8 cellular contexts compared by ENCODE assay signal in the genomic region with DNA sequence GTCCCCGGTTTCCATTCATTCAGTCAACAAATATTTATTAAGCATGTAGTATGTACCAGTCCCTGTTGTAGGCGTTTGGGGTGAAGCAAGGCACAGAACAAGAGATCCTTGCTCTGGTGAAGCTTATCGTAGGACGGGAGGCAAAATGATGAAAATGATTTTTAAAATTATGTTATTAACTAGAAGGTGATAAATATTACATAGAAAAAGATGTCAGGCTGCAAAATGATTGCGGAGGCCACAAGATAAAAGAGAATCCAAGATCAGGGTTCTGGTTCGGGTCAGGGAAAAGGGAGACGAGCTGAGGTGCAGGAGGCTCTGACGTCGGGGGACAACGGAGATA. TPM values are rescaled to one million over a fixed set of nuclear protein-coding genes. Genes with fewer than 3 reads are reported as not detected.
DNase-seq lines count a peak whose midpoint lies in the region; ATAC-seq and TF ChIP-seq lines count a peak whose summit lies in the region.

No MANE protein-coding gene starts in this region.

- ATAC-seq in gastrocnemius medialis = no peak
- no peak for ATAC-seq in omental fat pad (ENCODE audit: low FRiP score)
- no peak for ATAC-seq in HG02798 (IDR thresholded peaks at IDR 0.05; ENCODE audit: poor library complexity, unreplicated experiment)

- in situ Hi-C loops in gastrocnemius medialis (cut with MboI; ENCODE audit: low sequenced_read_pairs in 4 of 4) = no loop called here

- no peaks in the 10 kb centered on the region for H3K79me2 ChIP-seq in SU-DHL-6 (ENCODE audit: insufficient read depth, low read length)

- no peaks in the 10 kb centered on the region for H3K36me3 ChIP-seq in SU-DHL-6 (ENCODE audit: low read length)
- H3K36me3 ChIP-seq in gastrocnemius medialis = no peaks in the 10 kb centered on the region

- intact Hi-C loops in gastrocnemius medialis (cut with DNase I; ENCODE audit: low total_unique reads) = loop anchor here (5.0 kb wide), 1 partner anchor 68 kb away; no protein-coding TSS in a partner anchor

- no peak for DNase-seq in fibroblast of villous mesenchyme (ENCODE audit: low read depth)
- DNase-seq in gastrocnemius medialis = no peak
- no peak for DNase-seq in KG1 (lab: John Stamatoyannopoulos, UW)
- no peak for DNase-seq in omental fat pad (ENCODE audit: low spot score)
- DNase-seq in stimulated activated CD4-positive, alpha-beta T cell treated with anti-CD3 and anti-CD28 coated beads, Interleukin-4, amount 100 ng/mL, for 4 hours = no peak

- no peak for TF ChIP-seq CTCF in GM12875 (IDR thresholded peaks at IDR 0.05; ENCODE audit: borderline replicate concordance, insufficient read depth, low read depth, low read length)
- TF ChIP-seq CTCF in SU-DHL-6 (IDR thresholded peaks at IDR 0.05; ENCODE audit: insufficient read depth, low read length, poor library complexity, severe bottlenecking) = no peak
- TF ChIP-seq CTCF in fibroblast of villous mesenchyme (IDR thresholded peaks at IDR 0.05; ENCODE audit: insufficient read depth, low read depth, low read length) = no peak
- no peak for TF ChIP-seq CTCF in gastrocnemius medialis (IDR thresholded peaks at IDR 0.05 in 4 of 5, conservative IDR thresholded peaks at IDR 0.05 in 1 of 5)
- TF ChIP-seq CTCF in omental fat pad (IDR thresholded peaks at IDR 0.05) = no peak

- peak overlapping the region; percentile 96 for H2AFZ ChIP-seq in SU-DHL-6 (ENCODE audit: low read depth, low read length, severe bottlenecking)

- H3F3A ChIP-seq in SU-DHL-6 (ENCODE audit: insufficient read depth) = peaks cover 6% of the 10 kb centered on the region; the same call in 1 of the 2 replicates

- no peaks in the 10 kb centered on the region for H4K20me1 ChIP-seq in SU-DHL-6 (ENCODE audit: low read depth, low read length)

- H3K9ac ChIP-seq in SU-DHL-6 (ENCODE audit: low read length) = peak overlapping the region; percentile 66

- H3K9me3 ChIP-seq in SU-DHL-6 (ENCODE audit: insufficient read depth, low read length) = no peaks in the 10 kb centered on the region
- H3K9me3 ChIP-seq in gastrocnemius medialis = no peaks in the 10 kb centered on the region

- peaks cover 8 to 13% of the 10 kb centered on the region in 2 donors for H3K4me1 ChIP-seq in gastrocnemius medialis

- TF ChIP-seq POLR2A in gastrocnemius medialis (IDR thresholded peaks at IDR 0.05) = no peak

- H3K4me3 ChIP-seq in GM12875 (ENCODE audit: low read depth, low read length) = peak overlapping the region; percentile 65
- peak overlapping the region; percentile 79 for H3K4me3 ChIP-seq in SU-DHL-6 (ENCODE audit: insufficient read depth, low read length, poor library complexity, severe bottlenecking)
- peak overlapping the region; percentile 55 for H3K4me3 ChIP-seq in fibroblast of villous mesenchyme (ENCODE audit: low read depth, low read length)
- H3K4me3 ChIP-seq in gastrocnemius medialis = peak overlapping the region; percentile 60 to 80 (median 63)

- H3K27me3 ChIP-seq in SU-DHL-6 (ENCODE audit: low read length) (no peaks in the 10 kb centered on the region), gastrocnemius medialis (peaks cover 11 to 32% (median 16%) of the 10 kb centered on the region in 3 donors)

- peak overlapping the region; percentile 75 for H3K4me2 ChIP-seq in SU-DHL-6 (ENCODE audit: low read depth, low read length, poor library complexity, severe bottlenecking)

- H3K27ac ChIP-seq in SU-DHL-6 (ENCODE audit: low read depth, low read length) (no peak overlapping the region), gastrocnemius medialis (no peak overlapping the region)

- H3K9me2 ChIP-seq in SU-DHL-6 (replicated peaks; ENCODE audit: insufficient read depth, low read length) = no peaks in the 10 kb centered on the region

RNA-seq across cellular contexts. Expression of gene CGN, which starts 0.6 kb away (rescaled TPM):
- total RNA-seq in fibroblast of villous mesenchyme = under 0.01 TPM in 1 of 2 replicates, not detected in the other
- under 1 TPM in 2 of 4 donors, not detected in 2; 0.34 to 0.78 TPM for total RNA-seq in gastrocnemius medialis
- total RNA-seq in omental fat pad = 10 to 100 TPM in 2 of 4 donors, 1 to 10 TPM in 1, under 1 TPM in 1; 0.32 to 44.6 (median 8.0) TPM

RNA-seq across cellular contexts. Expression of gene TUFT1, which starts 29.5 kb away (rescaled TPM):
- total RNA-seq in fibroblast of villous mesenchyme (16.8 and 32.8 TPM in 2 replicates), gastrocnemius medialis (1 to 10 TPM; 1.2 to 4.0 (median 2.7) TPM), omental fat pad (10 to 100 TPM in 1 of 4 donors, 1 to 10 TPM in 3; 5.0 to 12.8 (median 7.7) TPM)

RNA-seq across cellular contexts. Expression of gene POGZ, which starts 51.3 kb away (rescaled TPM):
- total RNA-seq in fibroblast of villous mesenchyme (28.0 and 31.1 TPM in 2 replicates), gastrocnemius medialis (10 to 100 TPM; 14.1 to 20.2 (median 15.1) TPM), omental fat pad (10 to 100 TPM; 32.9 to 60.8 (median 40.1) TPM)
